In the genomic region with DNA sequence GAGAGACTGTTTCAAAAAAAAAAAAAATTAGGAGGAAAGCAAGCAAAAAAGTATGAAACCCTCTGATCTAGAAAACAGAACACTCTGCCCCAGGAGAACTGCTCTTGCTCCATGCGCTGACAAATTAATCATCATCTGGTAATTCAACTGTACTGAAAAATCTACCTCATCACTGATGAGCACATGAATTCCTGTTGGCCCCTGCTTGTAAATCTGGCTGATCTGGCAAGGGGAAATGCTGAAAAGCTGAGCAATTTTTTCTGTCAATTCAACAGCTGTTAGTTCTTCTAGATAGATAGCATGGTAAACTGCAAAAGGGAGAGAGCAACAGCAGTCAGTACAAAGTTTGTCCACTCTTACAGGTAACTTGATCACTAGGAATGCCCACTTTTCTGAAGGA, we compare ENCODE assay signal across 23 cellular contexts. TPM values are rescaled to one million over a fixed set of nuclear protein-coding genes. Genes with fewer than 3 reads are reported as not detected.
DNase-seq lines count a peak whose midpoint lies in the region; ATAC-seq, FAIRE-seq and TF ChIP-seq lines count a peak whose summit lies in the region.
"Had no signal": no experiment of that assay in that cellular context is flagged by ENCODE, and none has a peak within 500 bp of the region (broad histone marks: within the 10 kb centered on the region; RNA-seq: fewer than 3 reads in every experiment).

No MANE protein-coding gene starts in this region.

- H3K27ac Mint-ChIP-seq in astrocyte (ENCODE audit: unreplicated experiment) (no peak overlapping the region), chondrocyte (ENCODE audit: unreplicated experiment) (no peak overlapping the region)
- H3K27ac Mint-ChIP-seq in stimulated activated naive CD8-positive, alpha-beta T cell treated with anti-CD3 and anti-CD28 coated beads, Interleukin-15, amount 100 ng/mL, for 72 hours, result peak overlapping the region in 1 of 2 donors; percentile 27
- H3K27ac Mint-ChIP-seq: B cell, CD14-positive monocyte had no signal

- no peaks in the 10 kb centered on the region for H4K20me1 ChIP-seq in astrocyte (ENCODE audit: insufficient read depth, low read length)

- H3K27me3 ChIP-seq in astrocyte (ENCODE audit: insufficient read depth, low read length), result no peaks in the 10 kb centered on the region
- no peaks in the 10 kb centered on the region for H3K27me3 ChIP-seq in esophagus muscularis mucosa

- H3K36me3 Mint-ChIP-seq in astrocyte (ENCODE audit: low read depth, unreplicated experiment) (peaks cover 6% of the 10 kb centered on the region), chondrocyte (ENCODE audit: low read depth) (peaks cover 28% of the 10 kb centered on the region)

- H3K27me3 Mint-ChIP-seq in astrocyte (ENCODE audit: low read depth, unreplicated experiment) (no peaks in the 10 kb centered on the region), chondrocyte (ENCODE audit: low read depth) (no peaks in the 10 kb centered on the region)
- H3K27me3 Mint-ChIP-seq in stimulated activated naive CD8-positive, alpha-beta T cell treated with anti-CD3 and anti-CD28 coated beads, Interleukin-15, amount 100 ng/mL, for 72 hours, result no peaks in the 10 kb centered on the region
- H3K27me3 Mint-ChIP-seq: B cell had no signal

- H3K4me3 Mint-ChIP-seq in astrocyte (ENCODE audit: unreplicated experiment) (no peak overlapping the region), chondrocyte (ENCODE audit: unreplicated experiment) (no peak overlapping the region)
- no peak overlapping the region for H3K4me3 Mint-ChIP-seq in stimulated activated naive CD8-positive, alpha-beta T cell treated with anti-CD3 and anti-CD28 coated beads, Interleukin-15, amount 100 ng/mL, for 72 hours
- H3K4me3 Mint-ChIP-seq: B cell, CD14-positive monocyte had no signal

- no peaks in the 10 kb centered on the region for H3K79me2 ChIP-seq in astrocyte (ENCODE audit: insufficient read depth, low read length)

- no peak overlapping the region for H3K4me3 ChIP-seq in astrocyte (ENCODE audit: insufficient read depth, low read depth, low read length)
- H3K4me3 ChIP-seq in esophagus muscularis mucosa, result no peak overlapping the region
- H3K4me3 ChIP-seq: GM12878, PC-9 had no signal

- H3K36me3 ChIP-seq in astrocyte (ENCODE audit: insufficient read depth, low read length), result peaks cover 40% of the 10 kb centered on the region
- H3K36me3 ChIP-seq in esophagus muscularis mucosa, result peaks cover 51 to 98% (median 94%) of the 10 kb centered on the region in 4 donors

- H3K9ac ChIP-seq in astrocyte (ENCODE audit: low read length), result no peak overlapping the region

- H2AFZ ChIP-seq in astrocyte (ENCODE audit: low read depth, low read length), result no peak overlapping the region
- H2AFZ ChIP-seq: PC-9 had no signal

- 95% methylated on average over 1 of the region's 1 CpG for WGBS in esophagus muscularis mucosa

- H3K9me3 Mint-ChIP-seq in astrocyte (ENCODE audit: unreplicated experiment), result no peaks in the 10 kb centered on the region
- no peaks in the 10 kb centered on the region for H3K9me3 Mint-ChIP-seq in chondrocyte (ENCODE audit: low read depth)
- H3K9me3 Mint-ChIP-seq in stimulated activated naive CD8-positive, alpha-beta T cell treated with anti-CD3 and anti-CD28 coated beads, Interleukin-15, amount 100 ng/mL, for 72 hours, result no peaks in the 10 kb centered on the region
- H3K9me3 Mint-ChIP-seq: CD14-positive monocyte had no signal

- no peaks in the 10 kb centered on the region for H3K4me1 ChIP-seq in astrocyte (ENCODE audit: insufficient read depth, low read length)
- H3K4me1 ChIP-seq in esophagus muscularis mucosa, result no peaks in the 10 kb centered on the region

- no peak overlapping the region for H3K4me2 ChIP-seq in astrocyte (ENCODE audit: low read length)
- H3K4me2 ChIP-seq: PC-9 had no signal

- TF ChIP-seq EP300 in esophagus muscularis mucosa (IDR thresholded peaks at IDR 0.05), result no peak

- H3K4me1 Mint-ChIP-seq in astrocyte (ENCODE audit: low read depth, unreplicated experiment), result no peaks in the 10 kb centered on the region
- H3K4me1 Mint-ChIP-seq in chondrocyte (ENCODE audit: low read depth), result no peaks in the 10 kb centered on the region
- H3K4me1 Mint-ChIP-seq in stimulated activated naive CD8-positive, alpha-beta T cell treated with anti-CD3 and anti-CD28 coated beads, Interleukin-15, amount 100 ng/mL, for 72 hours, result no peaks in the 10 kb centered on the region
- H3K4me1 Mint-ChIP-seq: B cell, CD14-positive monocyte had no signal

- no peak for TF ChIP-seq POLR2A in esophagus muscularis mucosa (IDR thresholded peaks at IDR 0.05; ENCODE audit: low read depth)

- ATAC-seq in GM18873 (IDR thresholded peaks at IDR 0.05; ENCODE audit: low FRiP score, unreplicated experiment), result no peak
- no peak for ATAC-seq in stimulated activated naive CD8-positive, alpha-beta T cell treated with anti-CD3 and anti-CD28 coated beads, Interleukin-15, amount 100 ng/mL, for 72 hours
- ATAC-seq: GM12878 had no signal

- TF ChIP-seq CTCF in astrocyte (IDR thresholded peaks at IDR 0.05; ENCODE audit: insufficient read depth, low read depth, low read length), result no peak
- no peak for TF ChIP-seq CTCF in chondrocyte (IDR thresholded peaks at IDR 0.05)
- TF ChIP-seq CTCF in esophagus muscularis mucosa (IDR thresholded peaks at IDR 0.05), result no peak

- no peak for FAIRE-seq in astrocyte (lab: Jason Lieb, UNC)
- FAIRE-seq: A204.1, D721Med, GM12878 had no signal

- DNase-seq in Ammon's horn (ENCODE audit: low spot score) (peak; percentile 55), GOT3 (lab: John Stamatoyannopoulos, UW) (peak; percentile 70), astrocyte (ENCODE audit: low read depth) (peak; percentile 23), iris pigment epithelial cell (ENCODE audit: low read depth) (peak; percentile 50), chondrocyte (ENCODE audit: low spot score) (no peak), esophagus muscularis mucosa (ENCODE audit: extremely low spot score) (no peak)
- DNase-seq in stimulated activated naive CD8-positive, alpha-beta T cell treated with anti-CD3 and anti-CD28 coated beads, Interleukin-15, amount 100 ng/mL, for 72 hours, result no peak
- DNase-seq: HCEC 1CT, KG1, NCI-H1092 treated with DMSO at 0.1 percent for 48 hours, NCI-H1436 treated with DMSO at 0.1 percent for 48 hours, NCI-H1930, NCI-H510A, NCI-H748 treated with DMSO at 0.1 percent for 48 hours, PC-9, SHP77 treated with DMSO at 0.1 percent for 48 hours had no signal

- H3K9me3 ChIP-seq in astrocyte (ENCODE audit: insufficient read depth, low read depth, low read length) (no peaks in the 10 kb centered on the region), esophagus muscularis mucosa (no peaks in the 10 kb centered on the region)

- intact Hi-C loops in esophagus muscularis mucosa (cut with DNase I), result no loop called here

- H3K27ac ChIP-seq in astrocyte (ENCODE audit: low read depth, low read length), result no peak overlapping the region
- no peak overlapping the region for H3K27ac ChIP-seq in esophagus muscularis mucosa (replicated peaks in 1 of 4)
- H3K27ac ChIP-seq: PC-9, RWPE1 had no signal

RNA-seq across cellular contexts. Expression of gene CSRNP2, which starts 15.2 kb away (rescaled TPM):
- 57.8 and 61.6 TPM in 2 replicates for total RNA-seq in astrocyte
- 40.5 to 49.6 TPM (median 48.3 TPM) in 3 replicates for total RNA-seq in chondrocyte
- 10 to 100 TPM; 20.3 to 31.5 (median 25.5) TPM for total RNA-seq in esophagus muscularis mucosa

RNA-seq across cellular contexts. Expression of gene LETMD1, which starts 50.5 kb away (rescaled TPM):
- total RNA-seq in astrocyte (25.2 and 26.4 TPM in 2 replicates), chondrocyte (25.3 to 30.5 TPM (median 26.2 TPM) in 3 replicates), esophagus muscularis mucosa (10 to 100 TPM; 35.6 to 43.2 (median 42.1) TPM)

Comparison
In these comparisons a context has a peak if more than half of its experiments do, and no peak if none do; other contexts are left out.
1. DNase-seq: peak in Ammon's horn (single experiment), GOT3 (single experiment), astrocyte (single experiment) and iris pigment epithelial cell (single experiment); none in chondrocyte (single experiment), esophagus muscularis mucosa (single experiment) and stimulated activated naive CD8-positive, alpha-beta T cell treated with anti-CD3 and anti-CD28 coated beads, Interleukin-15, amount 100 ng/mL, for 72 hours (0 of 2).